In genomic region chr14:54589843-54590242, GRCh38 we compare ENCODE assay signal across 19 cellular contexts. TPM values are rescaled to one million over a fixed set of nuclear protein-coding genes. Genes with fewer than 3 reads are reported as not detected.
A peak's percentile ranks its signal among the peaks of the same experiment; 100 is the strongest.
DNase-seq lines count a peak whose midpoint lies in the region; ATAC-seq, FAIRE-seq and TF ChIP-seq lines count a peak whose summit lies in the region.
"Had no signal": no experiment of that assay in that cellular context is flagged by ENCODE, and none has a peak within 500 bp of the region (broad histone marks: within the 10 kb centered on the region; RNA-seq: fewer than 3 reads in every experiment).

No MANE protein-coding gene starts in this region.

- H3K27me3 Mint-ChIP-seq in activated CD8-positive, alpha-beta T cell treated with anti-CD3 and anti-CD28 coated beads, Interleukin-2, amount 10 ng/mL, durations not matched to agents 7 days and 5 days (ENCODE audit: low read depth) = peaks cover 21% of the 10 kb centered on the region
- no peaks in the 10 kb centered on the region for H3K27me3 Mint-ChIP-seq in activated naive CD4-positive, alpha-beta T cell treated with anti-CD3 and anti-CD28 coated beads for 36 hours (ENCODE audit: low read depth)
- H3K27me3 Mint-ChIP-seq: B cell had no signal

- POLR2A ChIA-PET in SK-N-SH (lab: Yijun Ruan, JAX) = no interaction called here
- POLR2A ChIA-PET in activated CD8-positive, alpha-beta T cell treated with anti-CD3 and anti-CD28 coated beads, Interleukin-2, amount 10 ng/mL, durations not matched to agents 7 days and 5 days (lab: Charles Lee) = no interaction called here

- ATAC-seq in activated CD8-positive, alpha-beta T cell treated with anti-CD3 and anti-CD28 coated beads, Interleukin-2, amount 10 ng/mL, durations not matched to agents 7 days and 5 days = no peak
- no peak for ATAC-seq in stimulated activated naive CD8-positive, alpha-beta T cell treated with anti-CD3 and anti-CD28 coated beads, Interleukin-15, Interleukin-2, amounts not matched to agents 100 U/mL and 50 U/mL, for 24 hours

- peaks cover 4% of the 10 kb centered on the region for H3K9me3 ChIP-seq in SK-N-SH
- H3K9me3 ChIP-seq: Caco-2 had no signal

- no peak overlapping the region for H3K4me3 Mint-ChIP-seq in activated CD8-positive, alpha-beta T cell treated with anti-CD3 and anti-CD28 coated beads, Interleukin-2, amount 10 ng/mL, durations not matched to agents 7 days and 5 days
- H3K4me3 Mint-ChIP-seq in activated naive CD4-positive, alpha-beta T cell treated with anti-CD3 and anti-CD28 coated beads for 36 hours = no peak overlapping the region
- H3K4me3 Mint-ChIP-seq: B cell; CD4-positive, CD25-positive, alpha-beta regulatory T cell had no signal

- TF ChIP-seq RAD21 in SK-N-SH (IDR thresholded peaks at IDR 0.05; ENCODE audit: low read length) = no peak

- no peak for TF ChIP-seq EP300 in SK-N-SH (IDR thresholded peaks at IDR 0.05; ENCODE audit: borderline replicate concordance in 1 of 2, low read depth in 1 of 2, low read length in 1 of 2)

- H3K4me2 ChIP-seq in SK-N-SH = peak overlapping the region; percentile 26; the same call in 1 of the 2 replicates

- peaks cover 7% of the 10 kb centered on the region for H3K4me1 Mint-ChIP-seq in activated CD8-positive, alpha-beta T cell treated with anti-CD3 and anti-CD28 coated beads, Interleukin-2, amount 10 ng/mL, durations not matched to agents 7 days and 5 days (ENCODE audit: low read depth)
- peaks cover 18% of the 10 kb centered on the region for H3K4me1 Mint-ChIP-seq in activated naive CD4-positive, alpha-beta T cell treated with anti-CD3 and anti-CD28 coated beads for 36 hours (ENCODE audit: low read depth)

- H3K27ac ChIP-seq in SK-N-SH (ENCODE audit: low read depth in 2 of 2, low read length in 1 of 2) = peak overlapping the region in 1 of 2 experiments; percentile 48; a peak in 2 of 4 replicates

- peaks cover 0 to 50% of the 10 kb centered on the region in 2 experiments; a peak in 2 of 4 replicates for H3K4me1 ChIP-seq in SK-N-SH (ENCODE audit: control insufficient read depth in 1 of 2, insufficient read depth in 2 of 2, low read depth in 1 of 2, low read length in 1 of 2)
- H3K4me1 ChIP-seq: Caco-2 had no signal

- H3K27me3 ChIP-seq in SK-N-SH (ENCODE audit: insufficient read depth) = no peaks in the 10 kb centered on the region

- WGBS in SK-N-SH (ENCODE audit: low lambda C conversion rate) = 63% methylated on average over 4 of the region's 4 CpGs

- no peak overlapping the region for H3K27ac Mint-ChIP-seq in activated CD8-positive, alpha-beta T cell treated with anti-CD3 and anti-CD28 coated beads, Interleukin-2, amount 10 ng/mL, durations not matched to agents 7 days and 5 days
- H3K27ac Mint-ChIP-seq in activated naive CD4-positive, alpha-beta T cell treated with anti-CD3 and anti-CD28 coated beads for 36 hours = no peak overlapping the region
- H3K27ac Mint-ChIP-seq: B cell; CD4-positive, CD25-positive, alpha-beta regulatory T cell had no signal

- H4K20me1 ChIP-seq in SK-N-SH (ENCODE audit: insufficient read depth) = peaks cover 52% of the 10 kb centered on the region

- DNase-seq in HCEC 1CT (peak; percentile 64), SK-N-SH (no peak), fibroblast of villous mesenchyme (ENCODE audit: low read depth) (peak; percentile 70), urothelium cell line (ENCODE audit: low spot score) (no peak), NCI-H2227 (lab: John Stamatoyannopoulos, UW; ENCODE audit: unreplicated experiment) (no peak)
- no peak for DNase-seq in activated CD8-positive, alpha-beta T cell treated with anti-CD3 and anti-CD28 coated beads, Interleukin-2, amount 10 ng/mL, durations not matched to agents 7 days and 5 days
- DNase-seq in activated naive CD4-positive, alpha-beta T cell treated with anti-CD3 and anti-CD28 coated beads for 36 hours = no peak
- DNase-seq in stimulated activated naive CD8-positive, alpha-beta T cell treated with anti-CD3 and anti-CD28 coated beads, Interleukin-15, Interleukin-2, amounts not matched to agents 100 U/mL and 50 U/mL, for 24 hours = no peak
- DNase-seq: Caco-2; CD4-positive, CD25-positive, alpha-beta regulatory T cell; DMS153; Karpas-422; NCI-H1105; NCI-H1694; NCI-H2107; NCI-H69; NK-92 treated with Interleukin-12 subunit alpha and Interleukin-12 subunit beta, amount 100 ng/mL, for 24 hours; RPMI8226 had no signal

- H3F3A ChIP-seq in SK-N-SH (replicated peaks; ENCODE audit: insufficient read depth) = peaks cover 36% of the 10 kb centered on the region

- no peaks in the 10 kb centered on the region for H3K9me2 ChIP-seq in SK-N-SH

- intact Hi-C loops in activated naive CD4-positive, alpha-beta T cell treated with anti-CD3 and anti-CD28 coated beads for 36 hours (cut with micrococcal nuclease) = no loop called here

- CTCF ChIA-PET in SK-N-SH (lab: Yijun Ruan, JAX) = interaction anchor here (1.2 to 2.7 kb wide), 4 partner anchors 8 to 183 kb away, joined by 3 to 9 read pairs (median 4); no protein-coding TSS in a partner anchor
- CTCF ChIA-PET in activated CD8-positive, alpha-beta T cell treated with anti-CD3 and anti-CD28 coated beads, Interleukin-2, amount 10 ng/mL, durations not matched to agents 7 days and 5 days (lab: Charles Lee) = no interaction called here
- CTCF ChIA-PET in activated naive CD4-positive, alpha-beta T cell treated with anti-CD3 and anti-CD28 coated beads for 36 hours (lab: Charles Lee) = no interaction called here

- peaks cover 3% of the 10 kb centered on the region for H3K36me3 Mint-ChIP-seq in activated CD8-positive, alpha-beta T cell treated with anti-CD3 and anti-CD28 coated beads, Interleukin-2, amount 10 ng/mL, durations not matched to agents 7 days and 5 days (ENCODE audit: low read depth)
- H3K36me3 Mint-ChIP-seq in activated naive CD4-positive, alpha-beta T cell treated with anti-CD3 and anti-CD28 coated beads for 36 hours (ENCODE audit: low read depth) = peaks cover 4% of the 10 kb centered on the region

- no peak for TF ChIP-seq CTCF in SK-N-SH (IDR thresholded peaks at IDR 0.05)
- no peak for TF ChIP-seq CTCF in fibroblast of villous mesenchyme (IDR thresholded peaks at IDR 0.05; ENCODE audit: insufficient read depth, low read depth, low read length)

- H3K9ac ChIP-seq in SK-N-SH = no peak overlapping the region

- no peaks in the 10 kb centered on the region for H3K9me3 Mint-ChIP-seq in activated CD8-positive, alpha-beta T cell treated with anti-CD3 and anti-CD28 coated beads, Interleukin-2, amount 10 ng/mL, durations not matched to agents 7 days and 5 days (ENCODE audit: insufficient read depth)
- H3K9me3 Mint-ChIP-seq in activated naive CD4-positive, alpha-beta T cell treated with anti-CD3 and anti-CD28 coated beads for 36 hours = no peaks in the 10 kb centered on the region

- FAIRE-seq in urothelium cell line (lab: Jason Lieb, UNC) = peak; percentile 77

- peaks cover 100% of the 10 kb centered on the region for H3K79me2 ChIP-seq in SK-N-SH (ENCODE audit: insufficient read depth)

- H3K4me3 ChIP-seq in SK-N-SH (ENCODE audit: low read depth in 2 of 2, low read length in 1 of 2) = no peak overlapping the region
- H3K4me3 ChIP-seq in fibroblast of villous mesenchyme (ENCODE audit: low read depth, low read length) = no peak overlapping the region

- H3K36me3 ChIP-seq in SK-N-SH (replicated peaks in 1 of 2; ENCODE audit: control insufficient read depth in 1 of 2, insufficient read depth in 2 of 2, low read length in 1 of 2) = peaks cover 0 to 14% of the 10 kb centered on the region in 2 experiments

- H2AFZ ChIP-seq in SK-N-SH (ENCODE audit: low read depth) = no peak overlapping the region

TF ChIP-seq in SK-N-SH, 30 proteins besides CTCF, POLR2A, EP300 and RAD21:
- TF ChIP-seq, protein P1, sequence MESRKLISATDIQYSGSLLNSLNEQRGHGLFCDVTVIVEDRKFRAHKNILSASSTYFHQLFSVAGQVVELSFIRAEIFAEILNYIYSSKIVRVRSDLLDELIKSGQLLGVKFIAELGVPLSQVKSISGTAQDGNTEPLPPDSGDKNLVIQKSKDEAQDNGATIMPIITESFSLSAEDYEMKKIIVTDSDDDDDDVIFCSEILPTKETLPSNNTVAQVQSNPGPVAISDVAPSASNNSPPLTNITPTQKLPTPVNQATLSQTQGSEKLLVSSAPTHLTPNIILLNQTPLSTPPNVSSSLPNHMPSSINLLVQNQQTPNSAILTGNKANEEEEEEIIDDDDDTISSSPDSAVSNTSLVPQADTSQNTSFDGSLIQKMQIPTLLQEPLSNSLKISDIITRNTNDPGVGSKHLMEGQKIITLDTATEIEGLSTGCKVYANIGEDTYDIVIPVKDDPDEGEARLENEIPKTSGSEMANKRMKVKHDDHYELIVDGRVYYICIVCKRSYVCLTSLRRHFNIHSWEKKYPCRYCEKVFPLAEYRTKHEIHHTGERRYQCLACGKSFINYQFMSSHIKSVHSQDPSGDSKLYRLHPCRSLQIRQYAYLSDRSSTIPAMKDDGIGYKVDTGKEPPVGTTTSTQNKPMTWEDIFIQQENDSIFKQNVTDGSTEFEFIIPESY (IDR thresholded peaks at IDR 0.05; ENCODE audit: borderline replicate concordance, low read depth) = no peak
- TF ChIP-seq TCF12 (IDR thresholded peaks at IDR 0.05) = 0 out of 2 replicates have a peak, but pooled peaks have one; percentile 10

RNA-seq across cellular contexts. Expression of gene SAMD4A, which starts 22.9 kb away (rescaled TPM):
- 5.0 and 5.9 TPM in 2 replicates for polyA plus RNA-seq in SK-N-SH (2012; rRNA removed)
- 5.2 and 5.7 TPM in 2 replicates for polyA plus RNA-seq in SK-N-SH (2012; cell fraction: cytosol; rRNA removed)
- polyA plus RNA-seq in SK-N-SH (2012; cell fraction: nucleus; rRNA removed) = 16.6 and 20.6 TPM in 2 replicates
- total RNA-seq in fibroblast of villous mesenchyme = 43.5 and 61.3 TPM in 2 replicates
- total RNA-seq in activated CD8-positive, alpha-beta T cell treated with anti-CD3 and anti-CD28 coated beads, Interleukin-2, amount 10 ng/mL, durations not matched to agents 7 days and 5 days = 1 to 10 TPM; 3.6 to 3.9 TPM
- total RNA-seq in activated naive CD4-positive, alpha-beta T cell treated with anti-CD3 and anti-CD28 coated beads for 36 hours = 1 to 10 TPM; 4.7 to 4.9 TPM

Comparison
In these comparisons a context has a peak if more than half of its experiments do, and no peak if none do; other contexts are left out.
1. DNase-seq: peak in HCEC 1CT (single experiment) and fibroblast of villous mesenchyme (single experiment); none in SK-N-SH (single experiment), urothelium cell line (single experiment), activated CD8-positive, alpha-beta T cell treated with anti-CD3 and anti-CD28 coated beads, Interleukin-2, amount 10 ng/mL, durations not matched to agents 7 days and 5 days (single experiment), activated naive CD4-positive, alpha-beta T cell treated with anti-CD3 and anti-CD28 coated beads for 36 hours (single experiment), stimulated activated naive CD8-positive, alpha-beta T cell treated with anti-CD3 and anti-CD28 coated beads, Interleukin-15, Interleukin-2, amounts not matched to agents 100 U/mL and 50 U/mL, for 24 hours (single experiment) and NCI-H2227 (single experiment).